In the genomic region with DNA sequence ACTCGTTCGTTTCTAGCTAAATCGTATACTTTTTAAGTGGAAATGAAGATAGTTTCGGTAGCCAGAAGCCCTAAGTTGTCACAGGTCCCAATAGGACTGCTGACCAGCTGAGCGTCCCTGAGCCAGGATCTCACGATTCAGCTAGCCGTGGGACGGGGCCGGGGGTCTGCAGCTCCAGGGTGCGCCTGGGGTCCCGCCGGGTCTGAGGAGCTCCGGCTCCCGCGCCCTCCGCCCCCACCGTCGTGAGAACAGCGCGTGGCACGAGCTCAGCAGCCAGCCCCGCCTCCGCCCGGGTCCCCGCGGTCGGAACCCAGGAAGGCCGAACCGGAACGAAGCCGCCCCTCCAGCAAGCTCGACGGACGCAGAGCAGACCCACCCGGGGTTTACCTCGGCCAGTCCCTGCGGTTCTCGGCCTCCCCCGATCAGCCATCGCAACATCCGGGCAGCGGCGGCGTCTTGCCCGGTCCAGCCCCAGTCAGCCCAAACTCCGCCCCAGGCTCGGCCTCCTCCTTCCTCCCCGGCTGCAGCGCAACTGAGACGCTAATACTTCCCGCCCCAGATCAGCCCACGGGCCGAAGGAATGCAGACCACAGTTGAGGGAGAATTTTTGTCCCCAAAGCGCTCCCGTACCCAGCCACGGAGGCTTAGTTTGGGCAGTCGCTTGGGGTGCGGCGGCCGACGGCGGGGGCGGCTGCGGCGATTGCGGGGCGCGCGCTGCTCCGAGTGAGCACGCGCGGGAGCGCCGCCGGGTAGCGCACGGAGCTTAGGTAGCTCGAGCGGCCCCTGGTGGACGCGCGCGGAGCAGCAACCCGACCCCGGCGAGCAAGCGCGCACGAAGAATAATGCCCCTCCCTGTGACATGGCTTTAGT, we compare ENCODE assay signal across 8 cellular contexts. TPM values are rescaled to one million over a fixed set of nuclear protein-coding genes. Genes with fewer than 3 reads are reported as not detected.
DNase-seq lines count a peak whose midpoint lies in the region; ATAC-seq lines count a peak whose summit lies in the region.

A gene with protein sequence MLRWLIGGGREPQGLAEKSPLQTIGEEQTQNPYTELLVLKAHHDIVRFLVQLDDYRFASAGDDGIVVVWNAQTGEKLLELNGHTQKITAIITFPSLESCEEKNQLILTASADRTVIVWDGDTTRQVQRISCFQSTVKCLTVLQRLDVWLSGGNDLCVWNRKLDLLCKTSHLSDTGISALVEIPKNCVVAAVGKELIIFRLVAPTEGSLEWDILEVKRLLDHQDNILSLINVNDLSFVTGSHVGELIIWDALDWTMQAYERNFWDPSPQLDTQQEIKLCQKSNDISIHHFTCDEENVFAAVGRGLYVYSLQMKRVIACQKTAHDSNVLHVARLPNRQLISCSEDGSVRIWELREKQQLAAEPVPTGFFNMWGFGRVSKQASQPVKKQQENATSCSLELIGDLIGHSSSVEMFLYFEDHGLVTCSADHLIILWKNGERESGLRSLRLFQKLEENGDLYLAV (minus strand): TSS at position 534 of the 870 bp plus-strand sequence. CDS start 96 bp downstream, at position 438.

- POLR2A ChIA-PET in activated CD8-positive, alpha-beta memory T cell treated with anti-CD3 and anti-CD28 coated beads for 36 hours (lab: Charles Lee): interaction anchor here (0.5 to 1.0 kb wide), 8 partner anchors 113 to 1090 kb away, joined by 3 to 6 read pairs (median 3); a partner anchor contains a TSS

- H3K36me3 Mint-ChIP-seq in effector memory CD8-positive, alpha-beta T cell (ENCODE audit: insufficient read depth): peaks cover 2% of the 10 kb centered on the region
- H3K36me3 Mint-ChIP-seq in memory B cell: peaks cover 5% of the 10 kb centered on the region

- H3K4me3 Mint-ChIP-seq in effector memory CD8-positive, alpha-beta T cell: peak within 1 kb of the TSS; percentile 83 to 86
- peak within 1 kb of the TSS; percentile 96 for H3K4me3 Mint-ChIP-seq in memory B cell

- peak; percentile 92 for DNase-seq in COR-L47 (lab: John Stamatoyannopoulos, UW)
- peak; percentile 86 for DNase-seq in HS-5 (ENCODE audit: low read depth)
- DNase-seq in NOMO-1 (lab: John Stamatoyannopoulos, UW; ENCODE audit: unreplicated experiment in 2 of 2): peak; percentile 85 to 92
- peak; percentile 84 to 85 (median 84) for DNase-seq in effector memory CD8-positive, alpha-beta T cell
- DNase-seq in memory B cell (ENCODE audit: low spot score in 2 of 2): peak; percentile 88 to 96
- DNase-seq in stimulated activated CD8-positive, alpha-beta memory T cell treated with anti-CD3 and anti-CD28 coated beads, Interleukin-12 subunit alpha, Interleukin-12 subunit beta, amount 100 ng/mL, for 24 hours (ENCODE audit: extremely low read depth): peak; percentile 63

- H3K9me3 Mint-ChIP-seq in effector memory CD8-positive, alpha-beta T cell: no peaks in the 10 kb centered on the region
- H3K9me3 Mint-ChIP-seq in memory B cell: no peaks in the 10 kb centered on the region

- ATAC-seq in GM19468 (IDR thresholded peaks at IDR 0.05; ENCODE audit: extremely low read depth, unreplicated experiment) (peak; percentile 57), memory B cell (ENCODE audit: low read depth) (peak; percentile 82)
- ATAC-seq in effector memory CD8-positive, alpha-beta T cell (replicated peaks): peak; percentile 90

- peaks cover 5 to 22% of the 10 kb centered on the region in 2 donors for H3K4me1 Mint-ChIP-seq in effector memory CD8-positive, alpha-beta T cell (ENCODE audit: low read depth in 2 of 2)
- H3K4me1 Mint-ChIP-seq in memory B cell: peaks cover 13% of the 10 kb centered on the region

- H3K27ac Mint-ChIP-seq in effector memory CD8-positive, alpha-beta T cell: peak within 1 kb of the TSS; percentile 80 to 87
- H3K27ac Mint-ChIP-seq in memory B cell: peak within 1 kb of the TSS; percentile 93

- H3K27me3 Mint-ChIP-seq in effector memory CD8-positive, alpha-beta T cell: peaks cover 15 to 17% of the 10 kb centered on the region in 2 donors
- no peaks in the 10 kb centered on the region for H3K27me3 Mint-ChIP-seq in memory B cell

- CTCF ChIA-PET in activated CD8-positive, alpha-beta memory T cell treated with anti-CD3 and anti-CD28 coated beads for 36 hours (lab: Charles Lee): interaction anchor here (0.8 to 1.8 kb wide), 8 partner anchors 8 to 414 kb away, joined by 3 to 9 read pairs (median 3); no protein-coding TSS in a partner anchor

RNA-seq across cellular contexts. Expression of the gene that starts here (rescaled TPM):
- 10 to 100 TPM; 31.0 to 32.0 TPM for total RNA-seq in activated CD8-positive, alpha-beta memory T cell treated with anti-CD3 and anti-CD28 coated beads for 36 hours

Comparison
In these comparisons a context has a peak if more than half of its experiments do, and no peak if none do; other contexts are left out.
1. Peak in every context shown above with its lines: DNase-seq and ATAC-seq.